1 cellular context compared by ENCODE assay signal in the genomic region with DNA sequence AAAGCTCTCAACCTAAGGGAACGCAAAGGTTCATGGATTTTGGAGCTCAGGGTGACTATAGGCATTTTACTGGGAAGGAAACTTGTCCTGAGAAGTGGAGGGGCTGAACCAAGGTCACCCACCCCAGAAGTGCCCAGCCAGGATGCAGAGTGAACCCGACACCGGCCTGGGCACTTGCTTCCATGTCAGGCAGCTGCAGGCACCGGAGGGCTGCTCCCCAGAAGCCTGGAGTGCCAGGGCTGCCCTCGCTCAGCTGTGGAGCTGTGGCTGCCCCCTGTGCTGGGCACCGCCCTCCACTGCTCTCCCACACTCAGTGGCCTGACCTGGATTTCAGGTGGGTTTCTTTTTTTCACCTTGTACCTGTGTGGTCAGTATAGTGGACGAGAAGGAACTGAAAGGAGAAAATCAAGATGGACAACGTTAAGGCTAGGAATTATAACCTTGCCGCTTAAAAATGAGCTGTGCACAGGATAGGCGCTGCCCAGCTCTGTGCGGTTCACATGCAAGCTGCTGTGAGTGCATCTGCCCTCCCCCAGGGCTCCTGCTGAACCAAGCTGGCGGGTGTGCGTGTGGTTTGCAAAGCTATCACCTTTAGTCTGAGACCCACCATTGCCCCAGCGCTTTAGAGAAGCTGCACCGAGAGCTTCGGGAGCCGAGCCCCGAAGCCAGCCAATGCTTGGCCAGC.
TF ChIP-seq lines count a peak whose summit lies in the region.

No MANE protein-coding gene starts in this region.

TF ChIP-seq in SK-N-SH treated with all-trans-retinoic acid at 6 μM for 48 hours, 23 proteins besides CTCF, POLR2A, EP300 and RAD21 (continued from another document):
- TF ChIP-seq, protein P1, sequence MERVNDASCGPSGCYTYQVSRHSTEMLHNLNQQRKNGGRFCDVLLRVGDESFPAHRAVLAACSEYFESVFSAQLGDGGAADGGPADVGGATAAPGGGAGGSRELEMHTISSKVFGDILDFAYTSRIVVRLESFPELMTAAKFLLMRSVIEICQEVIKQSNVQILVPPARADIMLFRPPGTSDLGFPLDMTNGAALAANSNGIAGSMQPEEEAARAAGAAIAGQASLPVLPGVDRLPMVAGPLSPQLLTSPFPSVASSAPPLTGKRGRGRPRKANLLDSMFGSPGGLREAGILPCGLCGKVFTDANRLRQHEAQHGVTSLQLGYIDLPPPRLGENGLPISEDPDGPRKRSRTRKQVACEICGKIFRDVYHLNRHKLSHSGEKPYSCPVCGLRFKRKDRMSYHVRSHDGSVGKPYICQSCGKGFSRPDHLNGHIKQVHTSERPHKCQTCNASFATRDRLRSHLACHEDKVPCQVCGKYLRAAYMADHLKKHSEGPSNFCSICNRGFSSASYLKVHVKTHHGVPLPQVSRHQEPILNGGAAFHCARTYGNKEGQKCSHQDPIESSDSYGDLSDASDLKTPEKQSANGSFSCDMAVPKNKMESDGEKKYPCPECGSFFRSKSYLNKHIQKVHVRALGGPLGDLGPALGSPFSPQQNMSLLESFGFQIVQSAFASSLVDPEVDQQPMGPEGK (CRISPR knock-in tag; IDR thresholded peaks at IDR 0.05; ENCODE audit: borderline replicate concordance) = no peak
- no peak for TF ChIP-seq TCF4 (CRISPR knock-in tag; IDR thresholded peaks at IDR 0.05; ENCODE audit: borderline replicate concordance)
